In genomic region chr20:63695419-63696310, GRCh38 we compare ENCODE assay signal across 2 cellular contexts.
TF ChIP-seq lines count a peak whose summit lies in the region.

No MANE protein-coding gene starts in this region.

TF ChIP-seq in SK-N-SH, 30 proteins besides CTCF, POLR2A, EP300 and RAD21:
- TF ChIP-seq TAF1 (IDR thresholded peaks at IDR 0.05; ENCODE audit: borderline replicate concordance, low read depth, low read length) (no peak), IRF3 (IDR thresholded peaks at IDR 0.05; ENCODE audit: low read depth, low read length) (no peak), USF1 (IDR thresholded peaks at IDR 0.05; ENCODE audit: borderline replicate concordance, low read depth) (no peak), SMC3 (IDR thresholded peaks at IDR 0.05; ENCODE audit: low read depth, low read length) (no peak), ELF1 (IDR thresholded peaks at IDR 0.05) (no peak), MEF2A (IDR thresholded peaks at IDR 0.05; ENCODE audit: borderline replicate concordance, low read depth) (no peak), FOXJ3 (CRISPR knock-in tag; IDR thresholded peaks at IDR 0.05) (no peak), SIN3A (IDR thresholded peaks at IDR 0.05; ENCODE audit: borderline replicate concordance, low read depth, low read length) (no peak)

TF ChIP-seq in SK-N-SH treated with all-trans-retinoic acid at 6 μM for 48 hours, 23 proteins besides CTCF, POLR2A, EP300 and RAD21:
- TF ChIP-seq BACH2 (CRISPR knock-in tag; IDR thresholded peaks at IDR 0.05; ENCODE audit: borderline replicate concordance) (no peak), ZNF70 (CRISPR knock-in tag; IDR thresholded peaks at IDR 0.05) (no peak), CSDC2 (CRISPR knock-in tag; IDR thresholded peaks at IDR 0.05) (no peak), GLIS3 (CRISPR knock-in tag; IDR thresholded peaks at IDR 0.05) (no peak), CREB5 (CRISPR knock-in tag; IDR thresholded peaks at IDR 0.05; ENCODE audit: low read depth) (no peak), ZNF8 (CRISPR knock-in tag; IDR thresholded peaks at IDR 0.05) (no peak), CSRNP3 (CRISPR knock-in tag; IDR thresholded peaks at IDR 0.05) (no peak), TOX (CRISPR knock-in tag; IDR thresholded peaks at IDR 0.05; ENCODE audit: borderline replicate concordance) (no peak), TCF4 (CRISPR knock-in tag; IDR thresholded peaks at IDR 0.05; ENCODE audit: borderline replicate concordance) (no peak), ISL1 (CRISPR knock-in tag; IDR thresholded peaks at IDR 0.05) (no peak), ZNF565 (CRISPR knock-in tag; conservative IDR thresholded peaks at IDR 0.05; ENCODE audit: low read depth) (no peak)
